In the genomic region with DNA sequence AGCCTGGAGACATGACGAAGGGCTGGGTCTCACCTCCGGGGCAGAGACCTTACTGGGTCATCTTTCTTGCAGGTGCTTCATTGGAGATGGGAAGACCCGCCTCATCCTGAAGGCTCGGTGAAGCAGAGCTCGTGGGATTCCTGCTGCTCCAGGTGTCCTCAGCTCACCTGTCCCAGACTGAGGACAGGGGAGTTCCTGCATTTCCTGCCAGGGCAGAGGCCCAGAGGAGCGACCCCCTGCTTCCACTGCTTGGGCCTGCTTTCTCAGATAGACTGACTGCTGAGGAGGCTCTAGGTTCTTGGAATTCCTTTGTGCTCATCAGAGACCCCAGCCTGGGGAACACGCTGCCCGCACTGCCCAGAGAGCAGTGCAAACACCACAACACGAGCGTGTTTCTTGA, we compare ENCODE assay signal across 39 cellular contexts. TPM values are rescaled to one million over a fixed set of nuclear protein-coding genes. Genes with fewer than 3 reads are reported as not detected.
"Had no signal": no experiment of that assay in that cellular context is flagged by ENCODE, and none has a peak within 500 bp of the region (broad histone marks: within the 10 kb centered on the region; RNA-seq: fewer than 3 reads in every experiment).

No MANE protein-coding gene starts in this region.

- H3K36me3 ChIP-seq: brain microvascular endothelial cell, Peyer's patch, WERI-Rb-1 had no signal

- H3K36me3 Mint-ChIP-seq: activated naive CD8-positive, alpha-beta T cell treated with anti-CD3 and anti-CD28 coated beads for 36 hours had no signal

- H3K9me3 ChIP-seq: Peyer's patch had no signal

- H3K4me1 ChIP-seq: Peyer's patch had no signal

- H3K4me3 Mint-ChIP-seq: activated CD4-positive, alpha-beta T cell treated with anti-CD3 and anti-CD28 coated beads, Interleukin-2, amount 10 ng/mL, durations not matched to agents 24 days and 14 days; activated CD8-positive, alpha-beta T cell treated with anti-CD3 and anti-CD28 coated beads for 36 hours; activated naive CD8-positive, alpha-beta T cell treated with anti-CD3 and anti-CD28 coated beads for 36 hours; activated T-cell treated with anti-CD3 and anti-CD28 coated beads, Interleukin-2, amount 50 U/mL, for 72 hours; activated T-helper 17 cell treated with anti-CD3 and anti-CD28 coated beads, Interleukin-2, amount 50 U/mL, for 72 hours had no signal

- H3K4me1 Mint-ChIP-seq: activated CD4-positive, alpha-beta T cell treated with anti-CD3 and anti-CD28 coated beads, Interleukin-2, amount 10 ng/mL, durations not matched to agents 24 days and 14 days; activated T-helper 17 cell treated with anti-CD3 and anti-CD28 coated beads, Interleukin-2, amount 50 U/mL, for 72 hours had no signal

- H3K27ac ChIP-seq: brain microvascular endothelial cell, Peyer's patch, RWPE1, WERI-Rb-1 had no signal

- H3K4me3 ChIP-seq: Peyer's patch had no signal

- DNase-seq: activated CD4-positive, alpha-beta T cell treated with anti-CD3 and anti-CD28 coated beads, Interleukin-2, amount 10 ng/mL, durations not matched to agents 24 days and 14 days; activated CD4-positive, alpha-beta T cell treated with anti-CD3 and anti-CD28 coated beads, Interleukin-2, amount 50 U/mL, for 4 hours; activated CD8-positive, alpha-beta T cell treated with anti-CD3 and anti-CD28 coated beads for 36 hours; activated effector memory CD4-positive, alpha-beta T cell treated with anti-CD3 and anti-CD28 coated beads, Interleukin-2, amount 50 U/mL, for 16 hours; activated naive CD4-positive, alpha-beta T cell; activated naive CD4-positive, alpha-beta T cell treated with anti-CD3 and anti-CD28 coated beads, Interleukin-2, amount 50 U/mL, for 16 hours; activated naive CD8-positive, alpha-beta T cell treated with anti-CD3 and anti-CD28 coated beads for 36 hours; activated T-cell treated with anti-CD3 and anti-CD28 coated beads, Interleukin-2, amount 50 U/mL, for 1 hour; activated T-cell treated with anti-CD3 and anti-CD28 coated beads, Interleukin-2, amount 50 U/mL, for 72 hours; amniotic stem cell; aorta; brain microvascular endothelial cell; central memory CD4-positive, alpha-beta T cell; KG1; NCI-H1105 treated with DMSO at 0.1 percent for 48 hours; NCI-H1436; NCI-H1694; NCI-H1930; NCI-H2081 treated with DMSO at 0.1 percent for 48 hours; NCI-H345; NCI-H526; NCI-H748 treated with DMSO at 0.1 percent for 48 hours; NK-92 treated with Interleukin-12 subunit alpha and Interleukin-12 subunit beta, amount 100 ng/mL, for 24 hours; PC-3; Peyer's patch; SIG-M5; SW 1271; T-helper 1 cell; T1000; WERI-Rb-1 had no signal

- H3K27ac Mint-ChIP-seq: activated CD4-positive, alpha-beta T cell treated with anti-CD3 and anti-CD28 coated beads, Interleukin-2, amount 10 ng/mL, durations not matched to agents 24 days and 14 days; activated CD8-positive, alpha-beta T cell treated with anti-CD3 and anti-CD28 coated beads for 36 hours; activated naive CD8-positive, alpha-beta T cell treated with anti-CD3 and anti-CD28 coated beads for 36 hours; activated T-cell treated with anti-CD3 and anti-CD28 coated beads, Interleukin-2, amount 50 U/mL, for 72 hours; activated T-helper 17 cell treated with anti-CD3 and anti-CD28 coated beads, Interleukin-2, amount 50 U/mL, for 72 hours had no signal

- H3K9me3 Mint-ChIP-seq: activated CD4-positive, alpha-beta T cell treated with anti-CD3 and anti-CD28 coated beads, Interleukin-2, amount 10 ng/mL, durations not matched to agents 24 days and 14 days; activated CD8-positive, alpha-beta T cell treated with anti-CD3 and anti-CD28 coated beads for 36 hours; activated naive CD8-positive, alpha-beta T cell treated with anti-CD3 and anti-CD28 coated beads for 36 hours; activated T-cell treated with anti-CD3 and anti-CD28 coated beads, Interleukin-2, amount 50 U/mL, for 72 hours; activated T-helper 17 cell treated with anti-CD3 and anti-CD28 coated beads, Interleukin-2, amount 50 U/mL, for 72 hours had no signal

- H3K27me3 ChIP-seq: brain microvascular endothelial cell, Peyer's patch had no signal

- H3K27me3 Mint-ChIP-seq: activated CD8-positive, alpha-beta T cell treated with anti-CD3 and anti-CD28 coated beads for 36 hours; activated naive CD8-positive, alpha-beta T cell treated with anti-CD3 and anti-CD28 coated beads for 36 hours; activated T-helper 17 cell treated with anti-CD3 and anti-CD28 coated beads, Interleukin-2, amount 50 U/mL, for 72 hours had no signal

- ATAC-seq: activated CD8-positive, alpha-beta T cell treated with anti-CD3 and anti-CD28 coated beads for 36 hours; activated T-cell treated with anti-CD3 and anti-CD28 coated beads, Interleukin-2, amount 50 U/mL, for 72 hours; activated T-helper 17 cell treated with anti-CD3 and anti-CD28 coated beads, Interleukin-2, amount 50 U/mL, for 72 hours; PC-3; Right ventricle myocardium inferior; SK-N-SH treated with all-trans-retinoic acid at 6 μM for 48 hours had no signal

RNA-seq across cellular contexts. Expression of gene AQP8, which starts 11.6 kb away (rescaled TPM):
- total RNA-seq: activated CD4-positive, alpha-beta T cell treated with anti-CD3 and anti-CD28 coated beads, Interleukin-2, amount 10 ng/mL, durations not matched to agents 24 days and 14 days; activated CD8-positive, alpha-beta memory T cell treated with anti-CD3 and anti-CD28 coated beads for 36 hours; activated CD8-positive, alpha-beta T cell treated with anti-CD3 and anti-CD28 coated beads for 36 hours; activated naive CD8-positive, alpha-beta T cell treated with anti-CD3 and anti-CD28 coated beads for 36 hours; activated T-helper 17 cell treated with anti-CD3 and anti-CD28 coated beads, Interleukin-2, amount 50 U/mL, for 72 hours; aorta; LHCN-M2; NCI-H460; PC-3; Peyer's patch; Right ventricle myocardium inferior; SK-MEL-5; T-helper 2 cell treated with Interferon-gamma antibody and Interleukin-4, amounts not matched to agents 100 ng/mL and 5 ng/mL, for 36 hours had no signal
